Comparison of ENCODE assay signal across 7 cellular contexts in genomic region chrY:17579956-17580519, GRCh38.
A peak's percentile ranks its signal among the peaks of the same experiment; 100 is the strongest.
DNase-seq lines count a peak whose midpoint lies in the region; ATAC-seq, FAIRE-seq and TF ChIP-seq lines count a peak whose summit lies in the region.
"Not testable (repeated sequence)": the region's sequence is repeated elsewhere in the genome, so short reads cannot be mapped to it uniquely, and the experiment has no call there.

No MANE protein-coding gene starts in this region.

- intact Hi-C loops in body of pancreas (cut with DNase I); HepG2 (cut with micrococcal nuclease; ENCODE audit: unreplicated experiment); upper lobe of right lung (cut with DNase I): not testable (repeated sequence)

- not testable (repeated sequence) for H3K27ac ChIP-seq in body of pancreas; HepG2 (ENCODE audit: extremely low read length, insufficient read depth, low read length); upper lobe of right lung

- not testable (repeated sequence) for H4K20me1 ChIP-seq in HepG2 (ENCODE audit: insufficient read depth, low read length)

- not testable (repeated sequence) for H3K4me1 ChIP-seq in body of pancreas; HepG2 (ENCODE audit: insufficient read depth, low read length); upper lobe of right lung

- FAIRE-seq in HepG2 (lab: Jason Lieb, UNC), result not testable (repeated sequence)

- H3K36me3 ChIP-seq in body of pancreas (replicated peaks in 1 of 2; ENCODE audit: insufficient read depth in 1 of 2, low read depth in 2 of 2); HepG2 (replicated peaks in 1 of 2; ENCODE audit: control insufficient read depth in 1 of 2, insufficient read depth in 2 of 2, low read length in 2 of 2); upper lobe of right lung: not testable (repeated sequence)

- TF ChIP-seq POLR2A in body of pancreas (IDR thresholded peaks at IDR 0.05); HepG2 (IDR thresholded peaks at IDR 0.05; ENCODE audit: insufficient read depth in 1 of 2, low read depth in 2 of 2, low read length in 2 of 2): not testable (repeated sequence)

- H2AFZ ChIP-seq in HepG2 (ENCODE audit: low read length), result not testable (repeated sequence)

- not testable (repeated sequence) for H3K9me3 ChIP-seq in body of pancreas; HepG2 (ENCODE audit: low read length); upper lobe of right lung

- DNase-seq in body of pancreas; HepG2 (ENCODE audit: low spot score); upper lobe of right lung: not testable (repeated sequence)

- in situ Hi-C loops in HepG2 (cut with HindIII; ENCODE audit: extremely low pct_ligation_motif_present, low pct_unique_long_range_greater_than_20kb), result not testable (repeated sequence)

- H3K4me2 ChIP-seq in HepG2 (ENCODE audit: low read depth, low read length), result not testable (repeated sequence)

- not testable (repeated sequence) for BruUV-seq in HepG2 (replicated peaks; lab: Mats Ljungman, UMichigan)

- no CpG with 5 or more reads among the region's 23 CpGs for WGBS in body of pancreas, 2 donors
- no CpG with 5 or more reads among the region's 23 CpGs for WGBS in HepG2 (ENCODE audit: low lambda C conversion rate)

- not testable (repeated sequence) for TF ChIP-seq EP300 in HepG2 (IDR thresholded peaks at IDR 0.05; ENCODE audit: low read depth in 2 of 2, low read length in 2 of 2); HepG2 (CRISPR knock-in tag; IDR thresholded peaks at IDR 0.05; ENCODE audit: borderline replicate concordance)

- POLR2A ChIA-PET in HepG2 (lab: Yijun Ruan, JAX), result not testable (repeated sequence)

- TF ChIP-seq CTCF in body of pancreas (IDR thresholded peaks at IDR 0.05); HepG2 (CRISPR knock-in tag; IDR thresholded peaks at IDR 0.05); upper lobe of right lung (IDR thresholded peaks at IDR 0.05): not testable (repeated sequence)

- H3K27me3 ChIP-seq in body of pancreas; HepG2 (ENCODE audit: control insufficient read depth in 1 of 2, insufficient read depth in 2 of 2, low read length in 2 of 2); upper lobe of right lung: not testable (repeated sequence)

- H3K79me2 ChIP-seq in HepG2 (ENCODE audit: insufficient read depth, low read length), result not testable (repeated sequence)

- H3K9ac ChIP-seq in HepG2 (ENCODE audit: insufficient read depth, low read depth, low read length), result not testable (repeated sequence)

- CTCF ChIA-PET in HepG2 (lab: Yijun Ruan, JAX; ENCODE audit: low intra/inter-chr PET ratio, low total read pairs), result not testable (repeated sequence)

- not testable (repeated sequence) for H3K4me3 ChIP-seq in body of pancreas; HepG2 (replicated peaks in 1 of 3; ENCODE audit: insufficient read depth in 1 of 3, low read depth in 2 of 3, low read length in 3 of 3); upper lobe of right lung

- peak; percentile 30 for ATAC-seq in GM19025 (IDR thresholded peaks at IDR 0.05; ENCODE audit: low read depth, unreplicated experiment)
- ATAC-seq in GM21447 (IDR thresholded peaks at IDR 0.05; ENCODE audit: unreplicated experiment), result peak; percentile 53
- peak; percentile 24 for ATAC-seq in HG02981 (IDR thresholded peaks at IDR 0.05; ENCODE audit: unreplicated experiment)
- ATAC-seq in HG03571 (IDR thresholded peaks at IDR 0.05; ENCODE audit: unreplicated experiment), result peak; percentile 21
- ATAC-seq in body of pancreas, result peak; percentile 50
- ATAC-seq in HepG2, result peak; percentile 88
- ATAC-seq in upper lobe of right lung, result peak; percentile 68

- not testable (repeated sequence) for TF ChIP-seq RAD21 in HepG2 (CRISPR knock-in tag; IDR thresholded peaks at IDR 0.05)

Comparison
In these comparisons a context has a peak if more than half of its experiments do, and no peak if none do; other contexts are left out.
1. ATAC-seq: peak in every context shown above with its lines; median percentile 88 in HepG2; 68 in upper lobe of right lung; 53 in GM21447; 50 in body of pancreas; 30 in GM19025; 24 in HG02981; 21 in HG03571.